In genomic region chr2:236928353-236929153, GRCh38 we compare ENCODE assay signal across 9 cellular contexts.
DNase-seq lines count a peak whose midpoint lies in the region; ATAC-seq and TF ChIP-seq lines count a peak whose summit lies in the region.
"Had no signal": no experiment of that assay in that cellular context is flagged by ENCODE, and none has a peak within 500 bp of the region (broad histone marks: within the 10 kb centered on the region; RNA-seq: fewer than 3 reads in every experiment).

No MANE protein-coding gene starts in this region.

- CTCF ChIA-PET in AG04450 (lab: Charles Lee), result interaction anchor here (1.1 kb wide), 1 partner anchor 585 kb away, joined by 5 read pairs; no protein-coding TSS in a partner anchor

- 41 to 54% methylated on average over 8 of the region's 8 CpGs for WGBS in lower leg skin, 2 donors

- H3K9ac ChIP-seq in Loucy (ENCODE audit: low read depth, low read length, poor library complexity, severe bottlenecking) (no peak overlapping the region), duodenal mucosa (ENCODE audit: low read depth in 1 of 2, low read length in 2 of 2) (peak overlapping the region in 1 of 2 donors; percentile 2), mucosa of rectum (ENCODE audit: low read depth in 1 of 2, low read length in 2 of 2) (peak overlapping the region; percentile 27 to 43)

- no peak overlapping the region for H3K27ac ChIP-seq in AG04450 (ENCODE audit: low read depth, low read length)
- no peak overlapping the region for H3K27ac ChIP-seq in duodenal mucosa (ENCODE audit: low read depth, low read length)
- peak overlapping the region in 1 of 2 donors; percentile 28 for H3K27ac ChIP-seq in mucosa of rectum (ENCODE audit: low read depth in 2 of 2, low read length in 2 of 2)

- no peak for TF ChIP-seq POLR2A in lower leg skin (IDR thresholded peaks at IDR 0.05)

- no peaks in the 10 kb centered on the region for H3F3A ChIP-seq in Loucy (ENCODE audit: low read depth)

- no peaks in the 10 kb centered on the region for H4K20me1 ChIP-seq in Loucy (ENCODE audit: insufficient read depth, low read length, poor library complexity, severe bottlenecking)

- H3K79me2 ChIP-seq in Loucy (ENCODE audit: insufficient read depth, low read length), result no peaks in the 10 kb centered on the region

- H3K4me1 ChIP-seq in Loucy (ENCODE audit: insufficient read depth, low read length, poor library complexity, severe bottlenecking), result peaks cover 3% of the 10 kb centered on the region
- H3K4me1 ChIP-seq in duodenal mucosa (ENCODE audit: control insufficient read depth in 1 of 2, insufficient read depth in 2 of 2, low read length in 2 of 2), result no peaks in the 10 kb centered on the region
- peaks cover 0 to 4% of the 10 kb centered on the region in 2 donors for H3K4me1 ChIP-seq in mucosa of rectum (ENCODE audit: control insufficient read depth in 2 of 2, insufficient read depth in 2 of 2, low read length in 2 of 2)

- peak overlapping the region; percentile 17 for H3K4me2 ChIP-seq in Loucy (ENCODE audit: low read depth, low read length, poor library complexity, severe bottlenecking)

- no peaks in the 10 kb centered on the region for H3K9me2 ChIP-seq in Loucy (replicated peaks; ENCODE audit: low read depth, low read length)

- H3K9me3 ChIP-seq in AG04450 (ENCODE audit: control insufficient read depth, insufficient read depth, low read length), result no peaks in the 10 kb centered on the region
- H3K9me3 ChIP-seq in Loucy (ENCODE audit: insufficient read depth, low read depth, low read length), result no peaks in the 10 kb centered on the region
- no peaks in the 10 kb centered on the region for H3K9me3 ChIP-seq in duodenal mucosa (ENCODE audit: control insufficient read depth in 1 of 2, low read length in 2 of 2)
- H3K9me3 ChIP-seq in mucosa of rectum (ENCODE audit: control insufficient read depth in 2 of 2, low read length in 2 of 2), result no peaks in the 10 kb centered on the region

- POLR2A ChIA-PET in AG04450 (lab: Yijun Ruan, JAX), result no interaction called here

- H3K4me3 ChIP-seq in AG04450 (ENCODE audit: low read depth, low read length) (peak overlapping the region; percentile 27; the same call in 1 of the 2 replicates), Loucy (ENCODE audit: low read length, poor library complexity, severe bottlenecking) (no peak overlapping the region), duodenal mucosa (ENCODE audit: low read depth in 1 of 2, low read length in 2 of 2) (peak overlapping the region; percentile 45 to 70), mucosa of rectum (ENCODE audit: low read length in 2 of 2) (peak overlapping the region in 1 of 2 donors; percentile 65), lower leg skin (ENCODE audit: low read depth, poor library complexity, severe bottlenecking) (no peak overlapping the region)

- ATAC-seq in HG03108 (IDR thresholded peaks at IDR 0.05; ENCODE audit: unreplicated experiment) (no peak), HG03520 (IDR thresholded peaks at IDR 0.05; ENCODE audit: unreplicated experiment) (no peak)

- intact Hi-C loops in lower leg skin (cut with DNase I; ENCODE audit: low total_unique reads), result no loop called here

- peaks cover 7% of the 10 kb centered on the region for H3K27me3 ChIP-seq in AG04450 (ENCODE audit: control insufficient read depth, insufficient read depth, low read length)
- H3K27me3 ChIP-seq in Loucy (ENCODE audit: insufficient read depth, low read length, poor library complexity, severe bottlenecking), result no peaks in the 10 kb centered on the region
- H3K27me3 ChIP-seq in duodenal mucosa (ENCODE audit: control insufficient read depth in 1 of 2, insufficient read depth in 2 of 2, low read length in 2 of 2), result no peaks in the 10 kb centered on the region
- no peaks in the 10 kb centered on the region for H3K27me3 ChIP-seq in mucosa of rectum (ENCODE audit: control insufficient read depth in 2 of 2, insufficient read depth in 2 of 2, low read length in 2 of 2)

- TF ChIP-seq CTCF in AG04450 (IDR thresholded peaks at IDR 0.05; ENCODE audit: low read depth, low read length) (no peak), Loucy (conservative IDR thresholded peaks at IDR 0.05; ENCODE audit: low read length) (no peak), lower leg skin (IDR thresholded peaks at IDR 0.05) (no peak)

- H3K36me3 ChIP-seq in Loucy (ENCODE audit: insufficient read depth, low read length) (no peaks in the 10 kb centered on the region), duodenal mucosa (ENCODE audit: control insufficient read depth in 1 of 2, insufficient read depth in 2 of 2, low read length in 2 of 2) (no peaks in the 10 kb centered on the region), mucosa of rectum (ENCODE audit: control insufficient read depth in 2 of 2, insufficient read depth in 2 of 2, low read length in 2 of 2) (no peaks in the 10 kb centered on the region)

- no peak for DNase-seq in AG04450 (ENCODE audit: low read depth, low spot score)
- no peak for DNase-seq in lower leg skin (ENCODE audit: low spot score in 2 of 2)
- DNase-seq in NCI-H187 (lab: John Stamatoyannopoulos, UW), result no peak
- DNase-seq: HCEC 1CT had no signal

- peak overlapping the region; percentile 84 for H2AFZ ChIP-seq in Loucy (ENCODE audit: low read length)

Comparison
In these comparisons a context has a peak if more than half of its experiments do, and no peak if none do; other contexts are left out.
1. H3K4me3 ChIP-seq: peak in AG04450 (single experiment) and duodenal mucosa (2 of 2); none in Loucy (single experiment) and lower leg skin (single experiment).